In the genomic region with DNA sequence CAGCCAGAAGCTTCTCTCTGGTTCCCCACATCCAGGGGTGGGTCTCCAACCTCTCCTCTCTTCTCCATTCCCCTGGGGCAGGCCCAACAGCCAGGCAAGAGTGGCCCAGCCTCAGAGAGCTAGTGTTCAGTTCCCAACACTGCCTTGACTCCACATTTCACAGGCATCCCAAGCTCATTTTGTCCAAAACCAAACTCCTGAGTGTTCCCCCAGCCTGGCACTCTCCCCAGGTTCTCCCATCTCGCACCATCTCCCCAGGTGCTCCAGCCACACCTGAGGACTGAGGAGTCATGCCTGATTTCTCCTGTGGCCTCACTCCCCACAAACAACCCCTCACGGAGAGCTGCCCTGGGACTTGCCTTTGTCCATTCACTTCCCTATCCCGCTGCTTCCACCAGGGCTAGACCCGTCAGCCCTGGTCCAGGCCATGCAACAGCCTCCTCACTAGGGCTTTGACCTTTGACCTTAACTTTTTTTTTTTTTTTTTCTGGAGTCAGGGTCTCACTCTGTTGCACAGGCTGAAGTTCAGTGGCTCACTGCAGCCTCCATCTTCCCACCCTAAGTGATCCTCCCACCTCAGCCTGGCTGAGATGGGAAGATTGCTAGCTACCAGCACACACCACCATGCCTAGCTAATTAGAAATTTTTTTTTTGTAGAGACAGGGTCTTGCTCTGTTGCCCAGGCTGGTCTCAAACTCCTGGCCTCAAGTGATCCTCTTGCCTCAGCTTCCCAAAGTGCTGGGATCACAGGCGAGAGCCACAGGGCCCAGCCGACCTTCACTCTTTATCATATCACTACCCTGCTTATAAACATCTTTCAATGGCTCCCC, we compare ENCODE assay signal across 1 cellular context.
TF ChIP-seq lines count a peak whose summit lies in the region.

No MANE protein-coding gene starts in this region.

TF ChIP-seq in HepG2, 621 proteins besides CTCF, POLR2A, EP300 and RAD21 (continued from another document):
- TF ChIP-seq, protein P1, sequence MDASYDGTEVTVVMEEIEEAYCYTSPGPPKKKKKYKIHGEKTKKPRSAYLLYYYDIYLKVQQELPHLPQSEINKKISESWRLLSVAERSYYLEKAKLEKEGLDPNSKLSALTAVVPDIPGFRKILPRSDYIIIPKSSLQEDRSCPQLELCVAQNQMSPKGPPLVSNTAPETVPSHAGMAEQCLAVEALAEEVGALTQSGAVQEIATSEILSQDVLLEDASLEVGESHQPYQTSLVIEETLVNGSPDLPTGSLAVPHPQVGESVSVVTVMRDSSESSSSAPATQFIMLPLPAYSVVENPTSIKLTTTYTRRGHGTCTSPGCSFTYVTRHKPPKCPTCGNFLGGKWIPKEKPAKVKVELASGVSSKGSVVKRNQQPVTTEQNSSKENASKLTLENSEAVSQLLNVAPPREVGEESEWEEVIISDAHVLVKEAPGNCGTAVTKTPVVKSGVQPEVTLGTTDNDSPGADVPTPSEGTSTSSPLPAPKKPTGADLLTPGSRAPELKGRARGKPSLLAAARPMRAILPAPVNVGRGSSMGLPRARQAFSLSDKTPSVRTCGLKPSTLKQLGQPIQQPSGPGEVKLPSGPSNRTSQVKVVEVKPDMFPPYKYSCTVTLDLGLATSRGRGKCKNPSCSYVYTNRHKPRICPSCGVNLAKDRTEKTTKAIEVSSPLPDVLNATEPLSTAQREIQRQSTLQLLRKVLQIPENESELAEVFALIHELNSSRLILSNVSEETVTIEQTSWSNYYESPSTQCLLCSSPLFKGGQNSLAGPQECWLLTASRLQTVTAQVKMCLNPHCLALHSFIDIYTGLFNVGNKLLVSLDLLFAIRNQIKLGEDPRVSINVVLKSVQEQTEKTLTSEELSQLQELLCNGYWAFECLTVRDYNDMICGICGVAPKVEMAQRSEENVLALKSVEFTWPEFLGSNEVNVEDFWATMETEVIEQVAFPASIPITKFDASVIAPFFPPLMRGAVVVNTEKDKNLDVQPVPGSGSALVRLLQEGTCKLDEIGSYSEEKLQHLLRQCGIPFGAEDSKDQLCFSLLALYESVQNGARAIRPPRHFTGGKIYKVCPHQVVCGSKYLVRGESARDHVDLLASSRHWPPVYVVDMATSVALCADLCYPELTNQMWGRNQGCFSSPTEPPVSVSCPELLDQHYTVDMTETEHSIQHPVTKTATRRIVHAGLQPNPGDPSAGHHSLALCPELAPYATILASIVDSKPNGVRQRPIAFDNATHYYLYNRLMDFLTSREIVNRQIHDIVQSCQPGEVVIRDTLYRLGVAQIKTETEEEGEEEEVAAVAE (CRISPR knock-in tag; IDR thresholded peaks at IDR 0.05; ENCODE audit: borderline replicate concordance), result no peak
- TF ChIP-seq ZNF142 (CRISPR knock-in tag; IDR thresholded peaks at IDR 0.05) (no peak), XRCC5 (optimal IDR thresholded peaks at IDR 0.05; ENCODE audit: low read length) (no peak), GMEB1 (CRISPR knock-in tag; IDR thresholded peaks at IDR 0.05; ENCODE audit: borderline replicate concordance) (no peak), KDM5B (CRISPR knock-in tag; IDR thresholded peaks at IDR 0.05; ENCODE audit: borderline replicate concordance) (no peak), NR2F2 (IDR thresholded peaks at IDR 0.05; ENCODE audit: borderline replicate concordance, low read depth) (0 out of 2 replicates have a peak, but pooled peaks have one; percentile 34), ZNF121 (CRISPR knock-in tag; IDR thresholded peaks at IDR 0.05) (peak; percentile 85), SP4 (CRISPR knock-in tag; IDR thresholded peaks at IDR 0.05) (no peak), CBFB (CRISPR knock-in tag; IDR thresholded peaks at IDR 0.05) (no peak), ZNF224 (CRISPR knock-in tag; IDR thresholded peaks at IDR 0.05) (0 out of 2 replicates have a peak, but pooled peaks have one; percentile 30), NFYC (CRISPR knock-in tag; IDR thresholded peaks at IDR 0.05) (no peak), MAF1 (CRISPR knock-in tag; IDR thresholded peaks at IDR 0.05; ENCODE audit: borderline replicate concordance) (no peak), ZNF205 (CRISPR knock-in tag; IDR thresholded peaks at IDR 0.05) (no peak), ZNF10 (CRISPR knock-in tag; IDR thresholded peaks at IDR 0.05; ENCODE audit: borderline replicate concordance, low read depth) (no peak), KLF9 (CRISPR knock-in tag; IDR thresholded peaks at IDR 0.05; ENCODE audit: low read depth) (no peak), MXD1 (CRISPR knock-in tag; IDR thresholded peaks at IDR 0.05) (no peak), SMARCC2 (IDR thresholded peaks at IDR 0.05) (no peak), PRMT3 (CRISPR knock-in tag; IDR thresholded peaks at IDR 0.05; ENCODE audit: borderline replicate concordance, low read depth) (no peak), ZMYM3 (CRISPR knock-in tag; IDR thresholded peaks at IDR 0.05) (peak; percentile 28; the same call in 1 of the 2 replicates), IKZF1 (IDR thresholded peaks at IDR 0.05) (no peak), LBX2 (CRISPR knock-in tag; IDR thresholded peaks at IDR 0.05; ENCODE audit: borderline replicate concordance) (no peak), ZNF788 (CRISPR knock-in tag; IDR thresholded peaks at IDR 0.05; ENCODE audit: borderline replicate concordance) (no peak), ZBTB37 (CRISPR knock-in tag; IDR thresholded peaks at IDR 0.05) (no peak), ZNF652 (CRISPR knock-in tag; IDR thresholded peaks at IDR 0.05; ENCODE audit: borderline replicate concordance, low read depth) (no peak), ZNF605 (CRISPR knock-in tag; IDR thresholded peaks at IDR 0.05) (no peak), MZF1 (CRISPR knock-in tag; IDR thresholded peaks at IDR 0.05; ENCODE audit: borderline replicate concordance) (no peak), PHF5A (CRISPR knock-in tag; IDR thresholded peaks at IDR 0.05; ENCODE audit: low read depth, unreplicated experiment) (no peak), CREB3 (CRISPR knock-in tag; IDR thresholded peaks at IDR 0.05) (no peak), RXRA (CRISPR knock-in tag; IDR thresholded peaks at IDR 0.05) (no peak)
- TF ChIP-seq, protein P2, sequence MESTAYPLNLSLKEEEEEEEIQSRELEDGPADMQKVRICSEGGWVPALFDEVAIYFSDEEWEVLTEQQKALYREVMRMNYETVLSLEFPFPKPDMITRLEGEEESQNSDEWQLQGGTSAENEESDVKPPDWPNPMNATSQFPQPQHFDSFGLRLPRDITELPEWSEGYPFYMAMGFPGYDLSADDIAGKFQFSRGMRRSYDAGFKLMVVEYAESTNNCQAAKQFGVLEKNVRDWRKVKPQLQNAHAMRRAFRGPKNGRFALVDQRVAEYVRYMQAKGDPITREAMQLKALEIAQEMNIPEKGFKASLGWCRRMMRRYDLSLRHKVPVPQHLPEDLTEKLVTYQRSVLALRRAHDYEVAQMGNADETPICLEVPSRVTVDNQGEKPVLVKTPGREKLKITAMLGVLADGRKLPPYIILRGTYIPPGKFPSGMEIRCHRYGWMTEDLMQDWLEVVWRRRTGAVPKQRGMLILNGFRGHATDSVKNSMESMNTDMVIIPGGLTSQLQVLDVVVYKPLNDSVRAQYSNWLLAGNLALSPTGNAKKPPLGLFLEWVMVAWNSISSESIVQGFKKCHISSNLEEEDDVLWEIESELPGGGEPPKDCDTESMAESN (CRISPR knock-in tag; conservative IDR thresholded peaks at IDR 0.05), result no peak
- TF ChIP-seq, protein P3, sequence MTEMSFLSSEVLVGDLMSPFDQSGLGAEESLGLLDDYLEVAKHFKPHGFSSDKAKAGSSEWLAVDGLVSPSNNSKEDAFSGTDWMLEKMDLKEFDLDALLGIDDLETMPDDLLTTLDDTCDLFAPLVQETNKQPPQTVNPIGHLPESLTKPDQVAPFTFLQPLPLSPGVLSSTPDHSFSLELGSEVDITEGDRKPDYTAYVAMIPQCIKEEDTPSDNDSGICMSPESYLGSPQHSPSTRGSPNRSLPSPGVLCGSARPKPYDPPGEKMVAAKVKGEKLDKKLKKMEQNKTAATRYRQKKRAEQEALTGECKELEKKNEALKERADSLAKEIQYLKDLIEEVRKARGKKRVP (CRISPR knock-in tag; IDR thresholded peaks at IDR 0.05), result no peak
TF ChIP-seq in HepG2: peak in this region for 10.
